In genomic region chr13:78603240-78603947, GRCh38 we compare ENCODE assay signal across 9 cellular contexts. TPM values are rescaled to one million over a fixed set of nuclear protein-coding genes. Genes with fewer than 3 reads are reported as not detected.
DNase-seq lines count a peak whose midpoint lies in the region; ATAC-seq and TF ChIP-seq lines count a peak whose summit lies in the region.
"Had no signal": no experiment of that assay in that cellular context is flagged by ENCODE, and none has a peak within 500 bp of the region (broad histone marks: within the 10 kb centered on the region; RNA-seq: fewer than 3 reads in every experiment).

POU4F1 (minus strand) TSS chr13:78603552; CDS start chr13:78603326, 226 bp downstream.

- no peak for TF ChIP-seq CTCF in RWPE1 (conservative IDR thresholded peaks at IDR 0.05; ENCODE audit: low read depth)

- CTCF ChIA-PET in RWPE1 (lab: Yijun Ruan, JAX), result interaction anchor here (0.5 to 0.9 kb wide), 3 partner anchors 10 to 788 kb away, joined by 3 to 4 read pairs (median 3); no protein-coding TSS in a partner anchor

- no peak within 1 kb of the TSS for H3K27ac ChIP-seq in RWPE1
- H3K27ac ChIP-seq: KMS-11 had no signal

- DNase-seq in DMS153 treated with DMSO at 0.1 percent for 48 hours (lab: John Stamatoyannopoulos, UW; ENCODE audit: unreplicated experiment) (peak; percentile 86), RWPE1 (ENCODE audit: low spot score) (peak; percentile 69), islet precursor cell (peak; percentile 93), hippocampal formation (lab: John Stamatoyannopoulos, UW) (no peak)
- peak in 1 of 2 donors; percentile 65 for DNase-seq in activated naive CD4-positive, alpha-beta T cell treated with anti-CD3 and anti-CD28 coated beads, Interleukin-2, amount 50 U/mL, for 72 hours (ENCODE audit: low spot score in 2 of 2)
- DNase-seq in stimulated activated CD4-positive, alpha-beta T cell treated with anti-CD3 and anti-CD28 coated beads, Interleukin-4, amount 100 ng/mL, for 24 hours, result peak; percentile 55

- peak within 1 kb of the TSS; percentile 72 to 93 (median 84) for H3K4me3 Mint-ChIP-seq in IgD-negative memory B cell

- POLR2A ChIA-PET in RWPE1 (lab: Yijun Ruan, JAX; ENCODE audit: low non-redundant PET), result no interaction called here

- ATAC-seq in GM21528 (IDR thresholded peaks at IDR 0.05; ENCODE audit: low FRiP score, unreplicated experiment), result peak; percentile 86
- peak; percentile 87 to 88 for ATAC-seq in activated naive CD4-positive, alpha-beta T cell treated with anti-CD3 and anti-CD28 coated beads, Interleukin-2, amount 50 U/mL, for 72 hours

- peaks cover 1% of the 10 kb centered on the region for H3K36me3 Mint-ChIP-seq in IgD-negative memory B cell
- H3K36me3 Mint-ChIP-seq in activated naive CD4-positive, alpha-beta T cell treated with anti-CD3 and anti-CD28 coated beads, Interleukin-2, amount 50 U/mL, for 72 hours, result peaks cover 6 to 35% of the 10 kb centered on the region in 2 donors

- H3K4me1 Mint-ChIP-seq in IgD-negative memory B cell, result peaks cover 23 to 31% (median 27%) of the 10 kb centered on the region in 3 donors

- H3K27me3 Mint-ChIP-seq in IgD-negative memory B cell, result peaks cover 76% of the 10 kb centered on the region

- H3K27ac Mint-ChIP-seq in IgD-negative memory B cell, result peak within 1 kb of the TSS; percentile 83 to 98 (median 90)
- H3K27ac Mint-ChIP-seq in activated naive CD4-positive, alpha-beta T cell treated with anti-CD3 and anti-CD28 coated beads, Interleukin-2, amount 50 U/mL, for 72 hours, result peak within 1 kb of the TSS in 1 of 2 donors; percentile 87

- peaks cover 0 to 18% (median 0%) of the 10 kb centered on the region in 3 donors for H3K9me3 Mint-ChIP-seq in IgD-negative memory B cell
- no peaks in the 10 kb centered on the region for H3K9me3 Mint-ChIP-seq in activated naive CD4-positive, alpha-beta T cell treated with anti-CD3 and anti-CD28 coated beads, Interleukin-2, amount 50 U/mL, for 72 hours

RNA-seq across cellular contexts. Expression of gene POU4F1, which starts in this region (rescaled TPM):
- polyA plus RNA-seq in IgD-negative memory B cell, result not detected
- total RNA-seq in activated naive CD4-positive, alpha-beta T cell treated with anti-CD3 and anti-CD28 coated beads, Interleukin-2, amount 50 U/mL, for 72 hours, result under 1 TPM; 0.11 to 0.25 TPM

Comparison
In these comparisons a context has a peak if more than half of its experiments do, and no peak if none do; other contexts are left out.
1. Peak in ATAC-seq in activated naive CD4-positive, alpha-beta T cell treated with anti-CD3 and anti-CD28 coated beads, Interleukin-2, amount 50 U/mL, for 72 hours; RNA of the gene not detected or under 1 TPM.
2. DNase-seq: peak in DMS153 treated with DMSO at 0.1 percent for 48 hours (single experiment), RWPE1 (single experiment), islet precursor cell (single experiment) and stimulated activated CD4-positive, alpha-beta T cell treated with anti-CD3 and anti-CD28 coated beads, Interleukin-4, amount 100 ng/mL, for 24 hours (single experiment); none in hippocampal formation (0 of 2).